Comparison of ENCODE assay signal across 8 cellular contexts in genomic region chr5:55533806-55534435, GRCh38. TPM values are rescaled to one million over a fixed set of nuclear protein-coding genes. Genes with fewer than 3 reads are reported as not detected.
DNase-seq lines count a peak whose midpoint lies in the region; ATAC-seq and TF ChIP-seq lines count a peak whose summit lies in the region.

No MANE protein-coding gene starts in this region.

- H3K9me2 ChIP-seq in GM23338 (ENCODE audit: insufficient read depth): no peaks in the 10 kb centered on the region

- H3K9me3 ChIP-seq in neutrophil: no peaks in the 10 kb centered on the region

- CTCF ChIA-PET in activated CD4-positive, alpha-beta memory T cell treated with anti-CD3 and anti-CD28 coated beads for 36 hours (lab: Charles Lee): no interaction called here

- TF ChIP-seq CTCF in GM23338 (conservative IDR thresholded peaks at IDR 0.05; ENCODE audit: low read depth in 2 of 2): no peak
- TF ChIP-seq CTCF in foreskin keratinocyte (conservative IDR thresholded peaks at IDR 0.05): no peak
- TF ChIP-seq CTCF in neutrophil (IDR thresholded peaks at IDR 0.05): no peak

- peaks cover 29% of the 10 kb centered on the region for H4K20me1 ChIP-seq in GM23338 (replicated peaks; ENCODE audit: insufficient read depth)

- H3K79me2 ChIP-seq in GM23338 (replicated peaks; ENCODE audit: insufficient read depth): peaks cover 52% of the 10 kb centered on the region

- no peaks in the 10 kb centered on the region for H3K27me3 ChIP-seq in GM23338 (ENCODE audit: insufficient read depth)
- H3K27me3 ChIP-seq in foreskin keratinocyte: no peaks in the 10 kb centered on the region
- peaks cover 88% of the 10 kb centered on the region for H3K27me3 ChIP-seq in neutrophil

- peak overlapping the region; percentile 85 for H3K4me2 ChIP-seq in GM23338

- H3K36me3 ChIP-seq in GM23338 (ENCODE audit: insufficient read depth): no peaks in the 10 kb centered on the region
- H3K36me3 ChIP-seq in neutrophil: no peaks in the 10 kb centered on the region

- no peak for DNase-seq in T-helper 2 cell treated with Interferon-gamma antibody and Interleukin-4, amounts not matched to agents 5 μg/mL and 100 μg/mL, for 36 hours (ENCODE audit: low spot score)
- no peak for DNase-seq in T-helper 2 cell
- DNase-seq in GM23338 (ENCODE audit: low spot score): peak; percentile 66
- DNase-seq in KG1 (lab: John Stamatoyannopoulos, UW): peak; percentile 16
- no peak for DNase-seq in activated CD4-positive, alpha-beta memory T cell treated with anti-CD3 and anti-CD28 coated beads for 36 hours
- peak in 1 of 2 donors; percentile 47 for DNase-seq in foreskin keratinocyte
- DNase-seq in NCI-H128 (lab: John Stamatoyannopoulos, UW; ENCODE audit: unreplicated experiment): no peak

- ATAC-seq in GM23338 (peak; percentile 64), foreskin keratinocyte (peak; percentile 53)

- intact Hi-C loops in activated CD4-positive, alpha-beta memory T cell treated with anti-CD3 and anti-CD28 coated beads for 36 hours (cut with micrococcal nuclease): loop anchor here (1.0 to 10.0 kb wide), 3 partner anchors 113 to 461 kb away; partner anchors contain the start of gene IL6ST

- H3K4me1 ChIP-seq in GM23338 (ENCODE audit: insufficient read depth) (peaks cover 68% of the 10 kb centered on the region), foreskin keratinocyte (no peaks in the 10 kb centered on the region), neutrophil (ENCODE audit: control insufficient read depth in 1 of 2, insufficient read depth in 1 of 2, low read depth in 1 of 2, low read length in 1 of 2) (peaks cover 14 to 18% of the 10 kb centered on the region in 2 experiments)

- POLR2A ChIA-PET in activated CD4-positive, alpha-beta memory T cell treated with anti-CD3 and anti-CD28 coated beads for 36 hours (lab: Charles Lee): interaction anchor here (1.3 kb wide), 1 partner anchor 77 kb away, joined by 3 read pairs; no protein-coding TSS in a partner anchor

- H3K27ac Mint-ChIP-seq in T-helper 2 cell treated with Interferon-gamma antibody and Interleukin-4, amounts not matched to agents 5 μg/mL and 100 μg/mL, for 36 hours: peak overlapping the region; percentile 79
- H3K27ac Mint-ChIP-seq in GM23338: no peak overlapping the region
- H3K27ac Mint-ChIP-seq in activated CD4-positive, alpha-beta memory T cell treated with anti-CD3 and anti-CD28 coated beads for 36 hours: peak overlapping the region; percentile 33

- H3K4me3 ChIP-seq in GM23338: peak overlapping the region; percentile 93
- H3K4me3 ChIP-seq in neutrophil (ENCODE audit: low read depth in 1 of 2, low read length in 1 of 2): peak overlapping the region; percentile 60 to 74

- H2AFZ ChIP-seq in GM23338: no peak overlapping the region; the same call in 1 of the 2 replicates

- H3K9me3 Mint-ChIP-seq in T-helper 2 cell treated with Interferon-gamma antibody and Interleukin-4, amounts not matched to agents 5 μg/mL and 100 μg/mL, for 36 hours: no peaks in the 10 kb centered on the region
- no peaks in the 10 kb centered on the region for H3K9me3 Mint-ChIP-seq in GM23338
- no peaks in the 10 kb centered on the region for H3K9me3 Mint-ChIP-seq in activated CD4-positive, alpha-beta memory T cell treated with anti-CD3 and anti-CD28 coated beads for 36 hours

- 0 out of 2 replicates have a peak, but pooled peaks cover 7% of the 10 kb centered on the region for H3F3A ChIP-seq in GM23338 (replicated peaks; ENCODE audit: low read depth)

- peaks cover 20% of the 10 kb centered on the region for H3K36me3 Mint-ChIP-seq in T-helper 2 cell treated with Interferon-gamma antibody and Interleukin-4, amounts not matched to agents 5 μg/mL and 100 μg/mL, for 36 hours (ENCODE audit: low read depth)
- H3K36me3 Mint-ChIP-seq in GM23338 (ENCODE audit: low read depth): peaks cover 2% of the 10 kb centered on the region; the same call in 2 of the 3 replicates
- no peaks in the 10 kb centered on the region for H3K36me3 Mint-ChIP-seq in activated CD4-positive, alpha-beta memory T cell treated with anti-CD3 and anti-CD28 coated beads for 36 hours

- no peaks in the 10 kb centered on the region for H3K27me3 Mint-ChIP-seq in T-helper 2 cell treated with Interferon-gamma antibody and Interleukin-4, amounts not matched to agents 5 μg/mL and 100 μg/mL, for 36 hours (ENCODE audit: low read depth)
- peaks cover 11% of the 10 kb centered on the region for H3K27me3 Mint-ChIP-seq in GM23338 (ENCODE audit: insufficient read depth, low read depth, poor library complexity)
- H3K27me3 Mint-ChIP-seq in activated CD4-positive, alpha-beta memory T cell treated with anti-CD3 and anti-CD28 coated beads for 36 hours: no peaks in the 10 kb centered on the region

- H3K4me1 Mint-ChIP-seq in T-helper 2 cell treated with Interferon-gamma antibody and Interleukin-4, amounts not matched to agents 5 μg/mL and 100 μg/mL, for 36 hours (ENCODE audit: low read depth): peaks cover 43% of the 10 kb centered on the region
- peaks cover 48% of the 10 kb centered on the region for H3K4me1 Mint-ChIP-seq in GM23338
- H3K4me1 Mint-ChIP-seq in activated CD4-positive, alpha-beta memory T cell treated with anti-CD3 and anti-CD28 coated beads for 36 hours (ENCODE audit: low read depth): peaks cover 24% of the 10 kb centered on the region

- peak overlapping the region; percentile 90 for H3K4me3 Mint-ChIP-seq in T-helper 2 cell treated with Interferon-gamma antibody and Interleukin-4, amounts not matched to agents 5 μg/mL and 100 μg/mL, for 36 hours
- peak overlapping the region; percentile 77 for H3K4me3 Mint-ChIP-seq in GM23338
- peak overlapping the region; percentile 85 for H3K4me3 Mint-ChIP-seq in activated CD4-positive, alpha-beta memory T cell treated with anti-CD3 and anti-CD28 coated beads for 36 hours

- no peak overlapping the region; the same call in 1 of the 2 replicates for H3K27ac ChIP-seq in GM23338 (ENCODE audit: low read depth)
- H3K27ac ChIP-seq in foreskin keratinocyte: no peak overlapping the region
- no peak overlapping the region for H3K27ac ChIP-seq in neutrophil

TF ChIP-seq in GM23338, 12 proteins besides CTCF, POLR2A, EP300 and RAD21:
- TF ChIP-seq POLR2AphosphoS5 (IDR thresholded peaks at IDR 0.05; ENCODE audit: low read depth): no peak; the same call in 1 of the 2 replicates
- no peak for TF ChIP-seq EZH2phosphoT487 (IDR thresholded peaks at IDR 0.05; ENCODE audit: unreplicated experiment)
- TF ChIP-seq ETS1 (IDR thresholded peaks at IDR 0.05): no peak
- no peak for TF ChIP-seq REST (IDR thresholded peaks at IDR 0.05; ENCODE audit: unreplicated experiment)
- TF ChIP-seq STAT1 (IDR thresholded peaks at IDR 0.05; ENCODE audit: unreplicated experiment): no peak

RNA-seq across cellular contexts. Expression of gene PLPP1, which starts 0.8 kb away (rescaled TPM):
- total RNA-seq in GM23338 (2014; rRNA removed; shearing (Covaris generic)): 92.0 and 97.1 TPM in 2 replicates
- polyA plus RNA-seq in GM23338 (2016; fragmentation: Nextera tagmentation; extraction: Ambion mirVana) (39.1 and 42.1 TPM in 2 replicates), foreskin keratinocyte (7.1 and 9.1 TPM in 2 replicates)
- total RNA-seq in activated CD4-positive, alpha-beta memory T cell treated with anti-CD3 and anti-CD28 coated beads for 36 hours: 1 to 10 TPM; 6.7 to 7.2 TPM
- 7.4 and 9.7 TPM in 2 replicates for total RNA-seq in foreskin keratinocyte

Comparison
In these comparisons a context has a peak if more than half of its experiments do, and no peak if none do; other contexts are left out.
1. DNase-seq: peak in GM23338 (single experiment) and KG1 (single experiment); none in T-helper 2 cell treated with Interferon-gamma antibody and Interleukin-4, amounts not matched to agents 5 μg/mL and 100 μg/mL, for 36 hours (single experiment), T-helper 2 cell (0 of 5), activated CD4-positive, alpha-beta memory T cell treated with anti-CD3 and anti-CD28 coated beads for 36 hours (single experiment) and NCI-H128 (single experiment).
2. Peak in every context shown above with its lines, with median percentiles within 50 percentile points of each other: H3K4me3 Mint-ChIP-seq.